In the genomic region with DNA sequence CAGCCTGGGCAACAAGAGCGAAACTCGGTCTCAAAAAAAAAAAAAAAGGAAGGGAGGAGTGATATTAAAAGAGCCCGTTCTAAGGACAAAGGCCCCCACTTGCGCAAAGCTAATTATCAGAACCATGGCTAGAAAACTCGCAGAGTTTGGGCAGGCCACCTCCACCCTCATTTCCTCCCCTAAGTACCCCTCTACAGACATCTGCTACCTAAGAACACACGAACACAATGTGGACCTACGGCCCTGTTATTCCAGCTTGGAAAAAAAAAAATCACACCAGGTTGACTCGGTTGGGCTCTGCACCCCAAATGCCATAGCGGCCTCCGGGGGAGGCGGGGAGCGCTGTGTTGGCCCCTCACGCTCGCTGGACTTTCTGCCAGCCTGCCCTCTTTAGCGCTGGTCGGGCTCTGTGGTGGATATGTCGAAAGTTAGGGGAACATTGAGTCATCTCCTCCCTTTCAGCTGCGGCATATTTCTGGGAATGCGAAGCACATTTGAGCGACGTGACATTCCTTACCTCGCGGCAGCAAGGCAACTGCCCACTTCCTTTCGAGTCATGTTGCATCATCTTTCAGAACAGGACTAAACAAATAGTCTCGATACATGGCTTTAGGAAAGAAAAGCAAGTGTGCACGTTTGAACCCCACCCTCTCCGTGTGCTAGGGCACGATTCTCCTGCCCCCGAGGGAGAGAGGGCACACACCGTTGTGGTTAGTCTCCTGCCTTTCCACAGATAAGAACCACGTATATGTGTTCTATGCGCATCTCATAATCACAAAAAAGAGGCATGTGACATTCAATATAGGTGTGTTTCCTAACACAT, we compare ENCODE assay signal across 1 cellular context.
TF ChIP-seq lines count a peak whose summit lies in the region.

No MANE protein-coding gene starts in this region.

TF ChIP-seq in liver, 16 proteins besides CTCF, POLR2A, EP300 and RAD21 (continued from another document):
- TF ChIP-seq GABPA (IDR thresholded peaks at IDR 0.05 in 1 of 2, conservative IDR thresholded peaks at IDR 0.05 in 1 of 2) = peak in 1 of 2 donors; percentile 44
- TF ChIP-seq, protein P1, sequence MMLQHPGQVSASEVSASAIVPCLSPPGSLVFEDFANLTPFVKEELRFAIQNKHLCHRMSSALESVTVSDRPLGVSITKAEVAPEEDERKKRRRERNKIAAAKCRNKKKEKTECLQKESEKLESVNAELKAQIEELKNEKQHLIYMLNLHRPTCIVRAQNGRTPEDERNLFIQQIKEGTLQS (IDR thresholded peaks at IDR 0.05) = peak; percentile 99
- TF ChIP-seq JUND (IDR thresholded peaks at IDR 0.05) = peak in 1 of 2 donors; percentile 94
- peak in 1 of 2 donors; percentile 31 for TF ChIP-seq EGR1 (IDR thresholded peaks at IDR 0.05; ENCODE audit: low read depth in 2 of 2)
- peak; percentile 68 for TF ChIP-seq TAF1 (conservative IDR thresholded peaks at IDR 0.05)
- peak; percentile 53 for TF ChIP-seq NR2F2 (IDR thresholded peaks at IDR 0.05)
- TF ChIP-seq HNF4G (IDR thresholded peaks at IDR 0.05) = peak; percentile 43
